Comparison of ENCODE assay signal across 15 cellular contexts in the genomic region with DNA sequence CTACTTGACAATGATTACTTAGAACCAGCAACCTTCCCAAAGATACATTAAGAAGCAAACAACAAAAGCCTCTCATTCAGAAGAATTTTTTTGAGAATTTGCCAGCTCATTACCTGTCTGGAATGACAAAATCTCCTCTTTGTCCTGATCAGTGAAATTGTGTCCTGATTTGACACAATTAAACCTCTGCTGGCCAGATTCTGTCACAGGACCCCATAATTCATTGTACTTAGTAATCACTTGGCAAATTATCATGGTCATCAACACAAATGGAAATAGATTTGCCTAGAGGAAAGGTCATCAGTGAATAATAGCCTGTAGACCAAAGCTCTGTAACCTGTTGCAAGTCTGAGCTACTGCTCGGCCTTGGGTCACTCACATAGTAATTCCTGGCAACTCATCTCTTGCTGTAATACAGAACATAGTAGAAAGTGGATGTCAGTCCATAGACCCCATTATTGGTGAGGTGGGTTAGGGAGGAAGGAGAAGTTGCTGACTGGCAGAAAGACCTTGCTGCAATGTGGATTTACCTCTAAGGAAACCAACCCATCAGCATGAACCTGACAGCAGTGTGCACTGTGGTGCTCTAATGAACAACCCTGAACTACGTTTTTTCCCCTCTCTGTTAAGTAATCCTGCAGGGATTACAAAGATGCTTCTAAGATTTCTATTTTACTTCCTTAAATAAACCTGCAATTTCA.
DNase-seq lines count a peak whose midpoint lies in the region; ATAC-seq and TF ChIP-seq lines count a peak whose summit lies in the region.
"Had no signal": no experiment of that assay in that cellular context is flagged by ENCODE, and none has a peak within 500 bp of the region (broad histone marks: within the 10 kb centered on the region; RNA-seq: fewer than 3 reads in every experiment).

No MANE protein-coding gene starts in this region.

- no peak overlapping the region for H3K56ac ChIP-seq in H9 (ENCODE audit: insufficient read length, low read depth, low read length)

- peaks cover 10% of the 10 kb centered on the region; the same call in 1 of the 2 replicates for H3F3A ChIP-seq in Loucy (ENCODE audit: low read depth)
- H3F3A ChIP-seq in neural progenitor cell (ENCODE audit: low read depth), result no peaks in the 10 kb centered on the region

- no peaks in the 10 kb centered on the region; the same call in 1 of the 2 replicates for H3K4me1 ChIP-seq in H9 (ENCODE audit: insufficient read depth, low read length)
- peaks cover 53% of the 10 kb centered on the region for H3K4me1 ChIP-seq in Loucy (ENCODE audit: insufficient read depth, low read length, poor library complexity, severe bottlenecking)
- no peaks in the 10 kb centered on the region for H3K4me1 ChIP-seq in neural progenitor cell

- H3K36me3 ChIP-seq in Loucy (ENCODE audit: insufficient read depth, low read length) (no peaks in the 10 kb centered on the region), neural progenitor cell (no peaks in the 10 kb centered on the region)
- H3K36me3 ChIP-seq: BLaER1 treated with 17β-estradiol and CSF1 and Interleukin-3, amounts not matched to agents 10 nM and 100 nM had no signal

- H3K9me3 Mint-ChIP-seq in H9 (no peaks in the 10 kb centered on the region), neural progenitor cell (no peaks in the 10 kb centered on the region)
- H3K9me3 Mint-ChIP-seq: CD8-positive, alpha-beta T cell had no signal

- H4K20me1 ChIP-seq in H9 (ENCODE audit: control insufficient read depth, insufficient read depth, insufficient read length) (no peaks in the 10 kb centered on the region), Loucy (ENCODE audit: insufficient read depth, low read length, poor library complexity, severe bottlenecking) (no peaks in the 10 kb centered on the region), neural progenitor cell (ENCODE audit: low read depth) (no peaks in the 10 kb centered on the region)
- H4K20me1 ChIP-seq: BLaER1 treated with 17β-estradiol and CSF1 and Interleukin-3, amounts not matched to agents 10 nM and 100 nM had no signal

- H3K4ac ChIP-seq in H9 (ENCODE audit: low read depth, low read length), result no peak overlapping the region

- H3K79me2 ChIP-seq in H9 (ENCODE audit: insufficient read depth, low read length), result no peaks in the 10 kb centered on the region; the same call in 1 of the 2 replicates
- no peaks in the 10 kb centered on the region for H3K79me2 ChIP-seq in Loucy (ENCODE audit: insufficient read depth, low read length)
- no peaks in the 10 kb centered on the region for H3K79me2 ChIP-seq in neural progenitor cell (ENCODE audit: low read depth)

- H3K27me3 Mint-ChIP-seq in H9 (ENCODE audit: low read depth) (no peaks in the 10 kb centered on the region), neural progenitor cell (ENCODE audit: insufficient read depth, low read depth) (no peaks in the 10 kb centered on the region)
- H3K27me3 Mint-ChIP-seq: B cell had no signal

- H2BK15ac ChIP-seq in H9 (ENCODE audit: low read depth, low read length), result no peak overlapping the region

- no peak overlapping the region for H3K23ac ChIP-seq in H9 (ENCODE audit: insufficient read length, low read depth, low read length)

- no peak overlapping the region for H2BK12ac ChIP-seq in H9 (ENCODE audit: insufficient read length, low read depth, low read length)

- H3K23me2 ChIP-seq in H9 (ENCODE audit: insufficient read length, low read depth, low read length, poor library complexity, severe bottlenecking), result no peaks in the 10 kb centered on the region

- H3K14ac ChIP-seq in H9 (ENCODE audit: insufficient read depth, low read length), result no peak overlapping the region

- H3K18ac ChIP-seq in H9 (ENCODE audit: insufficient read length, low read depth, low read length), result no peak overlapping the region

- H3K27ac Mint-ChIP-seq in H9 (peak overlapping the region in 2 of 3 experiments; percentile 18 to 88; a peak in 3 of 7 replicates), neural progenitor cell (no peak overlapping the region)
- H3K27ac Mint-ChIP-seq: B cell; CD8-positive, alpha-beta T cell had no signal

- ATAC-seq in GM19324 (IDR thresholded peaks at IDR 0.05; ENCODE audit: low FRiP score, unreplicated experiment), result no peak
- ATAC-seq: CD8-positive, alpha-beta T cell had no signal

- H2BK5ac ChIP-seq in H9 (ENCODE audit: insufficient read length, low read length), result no peak overlapping the region

- H4K8ac ChIP-seq in H9 (replicated peaks; ENCODE audit: insufficient read length, low read depth, low read length), result no peak overlapping the region

- no CpG with 5 or more reads among the region's 2 CpGs for WGBS in H9 (ENCODE audit: extremely low coverage, insufficient read length, low lambda C conversion rate)

- H3K27ac ChIP-seq in H9 (ENCODE audit: insufficient read length, low read depth, low read length) (no peak overlapping the region), neural progenitor cell (no peak overlapping the region)
- H3K27ac ChIP-seq: 22Rv1; BLaER1 treated with 17β-estradiol and CSF1 and Interleukin-3, amounts not matched to agents 10 nM and 100 nM; GM23248 had no signal

- no peak overlapping the region for H2AK5ac ChIP-seq in H9 (ENCODE audit: insufficient read length, low read length)

- H3K4me3 Mint-ChIP-seq in H9 (no peak overlapping the region), neural progenitor cell (no peak overlapping the region)
- H3K4me3 Mint-ChIP-seq: B cell; CD8-positive, alpha-beta T cell had no signal

- H3K9me2 ChIP-seq in Loucy (replicated peaks; ENCODE audit: low read depth, low read length), result no peaks in the 10 kb centered on the region

- TF ChIP-seq CTCF in H9 (conservative IDR thresholded peaks at IDR 0.05) (no peak), Loucy (conservative IDR thresholded peaks at IDR 0.05; ENCODE audit: low read length) (no peak), neural progenitor cell (IDR thresholded peaks at IDR 0.05) (no peak)

- H4K91ac ChIP-seq in H9 (ENCODE audit: insufficient read length, low read depth, low read length), result no peak overlapping the region

- H3T11ph ChIP-seq in H9 (ENCODE audit: low read length), result no peak overlapping the region

- H3K9me3 ChIP-seq in H9 (ENCODE audit: control insufficient read depth, low read depth, low read length) (no peaks in the 10 kb centered on the region), Loucy (ENCODE audit: insufficient read depth, low read depth, low read length) (no peaks in the 10 kb centered on the region), neural progenitor cell (ENCODE audit: low read depth) (no peaks in the 10 kb centered on the region)
- H3K9me3 ChIP-seq: BLaER1 treated with 17β-estradiol and CSF1 and Interleukin-3, amounts not matched to agents 10 nM and 100 nM had no signal

- no peak overlapping the region for H2BK20ac ChIP-seq in H9 (ENCODE audit: low read depth, low read length, poor library complexity, severe bottlenecking)

- no peak overlapping the region for H3K4me3 ChIP-seq in Loucy (ENCODE audit: low read length, poor library complexity, severe bottlenecking)
- H3K4me3 ChIP-seq in neural progenitor cell, result no peak overlapping the region
- H3K4me3 ChIP-seq: BLaER1 treated with 17β-estradiol and CSF1 and Interleukin-3, amounts not matched to agents 10 nM and 100 nM; GM23248 had no signal

- H3K4me1 Mint-ChIP-seq in H9 (peaks cover 23 to 38% of the 10 kb centered on the region in 2 experiments), neural progenitor cell (peaks cover 4% of the 10 kb centered on the region)
- H3K4me1 Mint-ChIP-seq: B cell had no signal

- no peak overlapping the region for H3K9ac ChIP-seq in H9 (ENCODE audit: extremely low read depth, insufficient read length, low read length)
- H3K9ac ChIP-seq in Loucy (ENCODE audit: low read depth, low read length, poor library complexity, severe bottlenecking), result no peak overlapping the region
- H3K9ac ChIP-seq in neural progenitor cell, result no peak overlapping the region
- H3K9ac ChIP-seq: BLaER1 treated with 17β-estradiol and CSF1 and Interleukin-3, amounts not matched to agents 10 nM and 100 nM; GM23248 had no signal

- H3K27me3 ChIP-seq in H9 (ENCODE audit: insufficient read depth, low read length), result no peaks in the 10 kb centered on the region
- no peaks in the 10 kb centered on the region for H3K27me3 ChIP-seq in Loucy (ENCODE audit: insufficient read depth, low read length, poor library complexity, severe bottlenecking)
- no peaks in the 10 kb centered on the region for H3K27me3 ChIP-seq in neural progenitor cell
- H3K27me3 ChIP-seq: BLaER1 treated with 17β-estradiol and CSF1 and Interleukin-3, amounts not matched to agents 10 nM and 100 nM had no signal

- DNase-seq in NCI-H146 (lab: John Stamatoyannopoulos, UW) (peak; percentile 2), NCI-H146 treated with DMSO at 0.1 percent for 48 hours (lab: John Stamatoyannopoulos, UW; ENCODE audit: unreplicated experiment) (no peak), H9 (no peak), neural progenitor cell (ENCODE audit: low spot score) (peak; percentile 15), COR-L47 (lab: John Stamatoyannopoulos, UW) (no peak)
- DNase-seq: CD8-positive, alpha-beta T cell; DMS 273 treated with DMSO at 0.1 percent for 48 hours; GM23248; IMR-90; KBM-7 had no signal

- peaks cover 0 to 14% (median 5%) of the 10 kb centered on the region in 3 experiments; a peak in 3 of 7 replicates for H3K36me3 Mint-ChIP-seq in H9 (ENCODE audit: insufficient read depth in 1 of 3, low read depth in 3 of 3)
- no peaks in the 10 kb centered on the region for H3K36me3 Mint-ChIP-seq in neural progenitor cell
- H3K36me3 Mint-ChIP-seq: CD8-positive, alpha-beta T cell had no signal

- H3K79me1 ChIP-seq in H9 (ENCODE audit: insufficient read depth, low read depth, low read length, poor library complexity, severe bottlenecking), result no peaks in the 10 kb centered on the region

- no peak overlapping the region for H2BK120ac ChIP-seq in H9 (ENCODE audit: low read depth, low read length, poor library complexity, severe bottlenecking)

- no peak overlapping the region for H4K5ac ChIP-seq in H9 (ENCODE audit: insufficient read length, low read depth, low read length)

- H2AFZ ChIP-seq in H9 (ENCODE audit: low read length), result no peak overlapping the region
- H2AFZ ChIP-seq in Loucy (ENCODE audit: low read length), result peak overlapping the region; percentile 16; the same call in 1 of the 2 replicates
- H2AFZ ChIP-seq in neural progenitor cell (replicated peaks), result no peak overlapping the region
- H2AFZ ChIP-seq: GM23248 had no signal

- H3K4me2 ChIP-seq in H9 (ENCODE audit: insufficient read depth, insufficient read length, low read length) (no peak overlapping the region), Loucy (ENCODE audit: low read depth, low read length, poor library complexity, severe bottlenecking) (no peak overlapping the region), neural progenitor cell (no peak overlapping the region)
- H3K4me2 ChIP-seq: BLaER1 treated with 17β-estradiol and CSF1 and Interleukin-3, amounts not matched to agents 10 nM and 100 nM had no signal

Comparison
In these comparisons a context has a peak if more than half of its experiments do, and no peak if none do; other contexts are left out.
1. DNase-seq: peak in NCI-H146 (single experiment) and neural progenitor cell (single experiment); none in NCI-H146 treated with DMSO at 0.1 percent for 48 hours (single experiment), H9 (single experiment) and COR-L47 (single experiment).